10 cellular contexts compared by ENCODE assay signal in genomic region chr6:131532476-131533108, GRCh38.
A peak's percentile ranks its signal among the peaks of the same experiment; 100 is the strongest.
DNase-seq lines count a peak whose midpoint lies in the region; ATAC-seq lines count a peak whose summit lies in the region.
"Had no signal": no experiment of that assay in that cellular context is flagged by ENCODE, and none has a peak within 500 bp of the region (broad histone marks: within the 10 kb centered on the region; RNA-seq: fewer than 3 reads in every experiment).

No MANE protein-coding gene starts in this region.

- ATAC-seq in GM18867 (IDR thresholded peaks at IDR 0.05; ENCODE audit: unreplicated experiment), result peak; percentile 93
- peak; percentile 92 for ATAC-seq in HG02840 (IDR thresholded peaks at IDR 0.05; ENCODE audit: low FRiP score, unreplicated experiment)
- no peak for ATAC-seq in HG02763 (IDR thresholded peaks at IDR 0.05; ENCODE audit: unreplicated experiment)
- ATAC-seq in HG02970 (IDR thresholded peaks at IDR 0.05; ENCODE audit: low FRiP score, unreplicated experiment), result no peak

- DNase-seq in activated CD4-positive, CD25-positive, alpha-beta regulatory T cell treated with anti-CD3 and anti-CD28 coated beads, Interleukin-2, amount 50 U/mL, for 72 hours, result peak; percentile 47
- DNase-seq in stimulated activated CD4-positive, alpha-beta T cell treated with anti-CD3 and anti-CD28 coated beads, Interleukin-15, amount 100 ng/mL, for 48 hours (ENCODE audit: low read depth in 2 of 2), result peak; percentile 38 to 54
- DNase-seq in HK-2 (ENCODE audit: unreplicated experiment) (no peak), NAMALWA (ENCODE audit: low spot score) (no peak)
- DNase-seq: NCI-H146, nucleus accumbens had no signal

Comparison
In these comparisons a context has a peak if more than half of its experiments do, and no peak if none do; other contexts are left out.
1. ATAC-seq: peak in GM18867 (single experiment) and HG02840 (single experiment); none in HG02763 (single experiment) and HG02970 (single experiment).
2. DNase-seq: peak in activated CD4-positive, CD25-positive, alpha-beta regulatory T cell treated with anti-CD3 and anti-CD28 coated beads, Interleukin-2, amount 50 U/mL, for 72 hours (single experiment) and stimulated activated CD4-positive, alpha-beta T cell treated with anti-CD3 and anti-CD28 coated beads, Interleukin-15, amount 100 ng/mL, for 48 hours (2 of 2); none in HK-2 (single experiment) and NAMALWA (single experiment).